In genomic region chr11:405976-406795, GRCh38 we compare ENCODE assay signal across 8 cellular contexts. TPM values are rescaled to one million over a fixed set of nuclear protein-coding genes. Genes with fewer than 3 reads are reported as not detected.
DNase-seq lines count a peak whose midpoint lies in the region; ATAC-seq and TF ChIP-seq lines count a peak whose summit lies in the region.

No MANE protein-coding gene starts in this region.

- H3K4me3 ChIP-seq in GM06990 (replicated peaks; ENCODE audit: low read depth, low read length): peak overlapping the region; percentile 51
- H3K4me3 ChIP-seq in right atrium auricular region: peak overlapping the region; percentile 69
- peak overlapping the region; percentile 65 for H3K4me3 ChIP-seq in skeletal muscle cell (ENCODE audit: low read depth, low read length)

- peak overlapping the region; percentile 73 to 77 for H3K27ac ChIP-seq in right atrium auricular region

- H3K27me3 ChIP-seq in GM06990 (replicated peaks; ENCODE audit: control insufficient read depth, insufficient read depth, low read length) (no peaks in the 10 kb centered on the region), right atrium auricular region (no peaks in the 10 kb centered on the region)

- H3K4me1 ChIP-seq in right atrium auricular region: peaks cover 0 to 21% of the 10 kb centered on the region in 2 donors

- H3K36me3 ChIP-seq in GM06990 (ENCODE audit: control insufficient read depth, insufficient read depth, low read length) (no peaks in the 10 kb centered on the region), right atrium auricular region (no peaks in the 10 kb centered on the region)

- no peak for DNase-seq in GM06990 (ENCODE audit: extremely low read depth, insufficient read length)
- no peak for DNase-seq in right atrium auricular region (ENCODE audit: low spot score)
- DNase-seq in skeletal muscle cell (ENCODE audit: low read depth): no peak
- no peak for DNase-seq in activated CD4-positive, alpha-beta T cell treated with anti-CD3 and anti-CD28 coated beads, Interleukin-2, amount 50 U/mL, for 1 hour
- DNase-seq in nucleus accumbens (lab: John Stamatoyannopoulos, UW): no peak
- no peak for DNase-seq in NCI-H1436 (lab: John Stamatoyannopoulos, UW)
- no peak for DNase-seq in GM13977 (ENCODE audit: low spot score)

- H3K9me3 ChIP-seq in right atrium auricular region: no peaks in the 10 kb centered on the region

- in situ Hi-C loops in GM13977 (cut with MboI; ENCODE audit: low pct_unique_long_range_greater_than_20kb, low sequenced_read_pairs, unreplicated experiment): no loop called here

- ATAC-seq in SK-N-SH treated with all-trans-retinoic acid at 6 μM for 48 hours: peak; percentile 4; the same call in 1 of the 3 replicates

- TF ChIP-seq CTCF in GM06990 (IDR thresholded peaks at IDR 0.05; ENCODE audit: insufficient read depth, low read length, poor library complexity, severe bottlenecking) (no peak), right atrium auricular region (IDR thresholded peaks at IDR 0.05) (no peak), GM13977 (IDR thresholded peaks at IDR 0.05; ENCODE audit: extremely low read depth, insufficient read depth, missing control alignments) (no peak)

TF ChIP-seq in SK-N-SH treated with all-trans-retinoic acid at 6 μM for 48 hours, 23 proteins besides CTCF, POLR2A, EP300 and RAD21:
- TF ChIP-seq ZC3H10 (CRISPR knock-in tag; IDR thresholded peaks at IDR 0.05) (no peak), CREB5 (CRISPR knock-in tag; IDR thresholded peaks at IDR 0.05; ENCODE audit: low read depth) (no peak), TSHZ2 (CRISPR knock-in tag; IDR thresholded peaks at IDR 0.05) (no peak), TCF4 (CRISPR knock-in tag; IDR thresholded peaks at IDR 0.05; ENCODE audit: borderline replicate concordance) (no peak), TOX (CRISPR knock-in tag; IDR thresholded peaks at IDR 0.05; ENCODE audit: borderline replicate concordance) (no peak), ARNTL (CRISPR knock-in tag; IDR thresholded peaks at IDR 0.05; ENCODE audit: borderline replicate concordance, low read depth) (no peak), ZNF70 (CRISPR knock-in tag; IDR thresholded peaks at IDR 0.05) (no peak), CSRNP3 (CRISPR knock-in tag; IDR thresholded peaks at IDR 0.05) (no peak), ISL1 (CRISPR knock-in tag; IDR thresholded peaks at IDR 0.05) (no peak), PPARA (CRISPR knock-in tag; IDR thresholded peaks at IDR 0.05; ENCODE audit: borderline replicate concordance) (no peak)

RNA-seq across cellular contexts. Expression of gene SIGIRR, which starts 8.6 kb away (rescaled TPM):
- total RNA-seq in right atrium auricular region: 10 to 100 TPM; 26.6 to 33.3 TPM

RNA-seq across cellular contexts. Expression of gene PKP3, which starts 12.2 kb away (rescaled TPM):
- 1 to 10 TPM in 1 of 2 donors, under 1 TPM in 1; 0.43 to 1.0 TPM for total RNA-seq in right atrium auricular region

RNA-seq across cellular contexts. Expression of gene ANO9, which starts 35.6 kb away (rescaled TPM):
- under 1 TPM; 0.11 to 0.75 TPM for total RNA-seq in right atrium auricular region

RNA-seq across cellular contexts. Expression of gene B4GALNT4, which starts 36.9 kb away (rescaled TPM):
- under 1 TPM in 1 of 2 donors, not detected in 1; 0.39 TPM for total RNA-seq in right atrium auricular region

RNA-seq across cellular contexts. Expression of gene PTDSS2, which starts 43.9 kb away (rescaled TPM):
- total RNA-seq in right atrium auricular region: 10 to 100 TPM; 26.8 to 32.5 TPM
